ENCODE assay signal across 29 cellular contexts in genomic region chr5:133527311-133527710, GRCh38.
DNase-seq lines count a peak whose midpoint lies in the region; FAIRE-seq and TF ChIP-seq lines count a peak whose summit lies in the region.
"Had no signal": no experiment of that assay in that cellular context is flagged by ENCODE, and none has a peak within 500 bp of the region (broad histone marks: within the 10 kb centered on the region; RNA-seq: fewer than 3 reads in every experiment).

No MANE protein-coding gene starts in this region.

- TF ChIP-seq CTCF in astrocyte (IDR thresholded peaks at IDR 0.05; ENCODE audit: insufficient read depth, low read depth, low read length), result no peak
- TF ChIP-seq CTCF in fibroblast of villous mesenchyme (IDR thresholded peaks at IDR 0.05; ENCODE audit: insufficient read depth, low read depth, low read length), result no peak

- H3K4me3 Mint-ChIP-seq in astrocyte (ENCODE audit: unreplicated experiment), result no peak overlapping the region
- H3K4me3 Mint-ChIP-seq: B cell; CD4-positive, alpha-beta memory T cell; IgD-negative memory B cell; neural crest cell; T-cell had no signal

- H4K20me1 ChIP-seq in astrocyte (ENCODE audit: insufficient read depth, low read length), result no peaks in the 10 kb centered on the region

- H3K36me3 ChIP-seq in astrocyte (ENCODE audit: insufficient read depth, low read length), result no peaks in the 10 kb centered on the region
- H3K36me3 ChIP-seq: esophagus squamous epithelium, gastroesophageal sphincter, suprapubic skin had no signal

- peaks cover 4% of the 10 kb centered on the region for H3K27me3 ChIP-seq in astrocyte (ENCODE audit: insufficient read depth, low read length)

- peak overlapping the region; percentile 71 for H3K27ac Mint-ChIP-seq in astrocyte (ENCODE audit: unreplicated experiment)
- H3K27ac Mint-ChIP-seq: activated naive CD4-positive, alpha-beta T cell treated with anti-CD3 and anti-CD28 coated beads, Interleukin-2, amount 50 U/mL, for 72 hours; B cell; CD4-positive, alpha-beta memory T cell; IgD-negative memory B cell; T-cell had no signal

- peaks cover 9% of the 10 kb centered on the region for H3K27me3 Mint-ChIP-seq in astrocyte (ENCODE audit: low read depth, unreplicated experiment)

- no peak overlapping the region for H3K4me2 ChIP-seq in astrocyte (ENCODE audit: low read length)

- DNase-seq in EH (ENCODE audit: low read depth) (peak; percentile 37), astrocyte (ENCODE audit: low read depth) (peak; percentile 32), fibroblast of villous mesenchyme (ENCODE audit: low read depth) (peak; percentile 2), non-pigmented ciliary epithelial cell (ENCODE audit: low read depth) (peak; percentile 19), NCI-H524 (lab: John Stamatoyannopoulos, UW) (no peak), SW480 (ENCODE audit: low spot score) (no peak)
- DNase-seq in stimulated activated CD4-positive, alpha-beta T cell treated with anti-CD3 and anti-CD28 coated beads, Interleukin-4, amount 100 ng/mL, for 4 hours, result no peak
- DNase-seq: activated CD4-positive, alpha-beta T cell treated with anti-CD3 and anti-CD28 coated beads for 48 hours; anterior cingulate cortex; caudate nucleus; CD4-positive, alpha-beta memory T cell; dermis blood vessel endothelial cell; esophagus squamous epithelium; H7; left cardiac atrium; NCI-H146; NCI-H2107; NCI-H345; NCI-H774; small intestine; stimulated activated naive CD4-positive, alpha-beta T cell treated with Interleukin-2 at 50 U/mL for 16 hours; T-cell had no signal

- H3K9me3 Mint-ChIP-seq in astrocyte (ENCODE audit: unreplicated experiment), result peaks cover 1% of the 10 kb centered on the region
- H3K9me3 Mint-ChIP-seq: activated naive CD4-positive, alpha-beta T cell treated with anti-CD3 and anti-CD28 coated beads, Interleukin-2, amount 50 U/mL, for 72 hours; CD4-positive, alpha-beta memory T cell; neural crest cell; T-cell had no signal

- no peak overlapping the region for H3K9ac ChIP-seq in astrocyte (ENCODE audit: low read length)

- no peaks in the 10 kb centered on the region for H3K79me2 ChIP-seq in astrocyte (ENCODE audit: insufficient read depth, low read length)

- no peak for FAIRE-seq in astrocyte (lab: Jason Lieb, UNC)
- FAIRE-seq: GM12891, small intestine had no signal

- no peaks in the 10 kb centered on the region for H3K36me3 Mint-ChIP-seq in astrocyte (ENCODE audit: low read depth, unreplicated experiment)
- H3K36me3 Mint-ChIP-seq: activated naive CD4-positive, alpha-beta T cell treated with anti-CD3 and anti-CD28 coated beads, Interleukin-2, amount 50 U/mL, for 72 hours; CD4-positive, alpha-beta memory T cell; IgD-negative memory B cell; T-cell had no signal

- no peak overlapping the region for H3K4me3 ChIP-seq in astrocyte (ENCODE audit: insufficient read depth, low read depth, low read length)
- no peak overlapping the region for H3K4me3 ChIP-seq in fibroblast of villous mesenchyme (ENCODE audit: low read depth, low read length)
- H3K4me3 ChIP-seq: esophagus squamous epithelium, gastroesophageal sphincter, suprapubic skin had no signal

- no peaks in the 10 kb centered on the region for H3K4me1 ChIP-seq in astrocyte (ENCODE audit: insufficient read depth, low read length)
- H3K4me1 ChIP-seq: esophagus squamous epithelium, gastroesophageal sphincter, suprapubic skin had no signal

- H2AFZ ChIP-seq in astrocyte (ENCODE audit: low read depth, low read length), result no peak overlapping the region

- H3K27ac ChIP-seq in astrocyte (ENCODE audit: low read depth, low read length), result no peak overlapping the region
- H3K27ac ChIP-seq: esophagus squamous epithelium, gastroesophageal sphincter, suprapubic skin had no signal

- H3K4me1 Mint-ChIP-seq in astrocyte (ENCODE audit: low read depth, unreplicated experiment), result peaks cover 26% of the 10 kb centered on the region
- H3K4me1 Mint-ChIP-seq: B cell; CD4-positive, alpha-beta memory T cell; IgD-negative memory B cell; T-cell had no signal

- no peaks in the 10 kb centered on the region for H3K9me3 ChIP-seq in astrocyte (ENCODE audit: insufficient read depth, low read depth, low read length)
- H3K9me3 ChIP-seq: esophagus squamous epithelium, gastroesophageal sphincter, suprapubic skin had no signal

Comparison
In these comparisons a context has a peak if more than half of its experiments do, and no peak if none do; other contexts are left out.
1. DNase-seq: peak in EH (single experiment), astrocyte (single experiment), fibroblast of villous mesenchyme (single experiment) and non-pigmented ciliary epithelial cell (single experiment); none in NCI-H524 (0 of 2), stimulated activated CD4-positive, alpha-beta T cell treated with anti-CD3 and anti-CD28 coated beads, Interleukin-4, amount 100 ng/mL, for 4 hours (0 of 2) and SW480 (single experiment).